ENCODE assay signal across 8 cellular contexts in genomic region chr1:183470961-183471747, GRCh38. TPM values are rescaled to one million over a fixed set of nuclear protein-coding genes. Genes with fewer than 3 reads are reported as not detected.
DNase-seq lines count a peak whose midpoint lies in the region; ATAC-seq and TF ChIP-seq lines count a peak whose summit lies in the region.

No MANE protein-coding gene starts in this region.

- H3K9me3 ChIP-seq in neural cell (ENCODE audit: low read length) (no peaks in the 10 kb centered on the region), stomach (no peaks in the 10 kb centered on the region)

- intact Hi-C loops in stomach (cut with DNase I; ENCODE audit: low total_unique reads) = loop anchor here (10.0 kb wide), 2 partner anchors 54 to 164 kb away; partner anchors contain the start of gene ARPC5

- H3K4me3 ChIP-seq in KMS-11 (IDR thresholded peaks at IDR 0.05; ENCODE audit: insufficient read depth, low read depth, low read length) = peak overlapping the region; percentile 83
- peak overlapping the region; percentile 91 for H3K4me3 ChIP-seq in neural cell (ENCODE audit: low read length)
- peak overlapping the region; percentile 87 to 97 (median 94) for H3K4me3 ChIP-seq in stomach

- TF ChIP-seq CTCF in KMS-11 (conservative IDR thresholded peaks at IDR 0.05; ENCODE audit: low read depth, low read length) = 0 out of 2 replicates have a peak, but pooled peaks have one; percentile 28
- TF ChIP-seq CTCF in neural cell (IDR thresholded peaks at IDR 0.05; ENCODE audit: poor library complexity, severe bottlenecking) = peak; percentile 46
- peak in 1 of 7 experiments; percentile 20 for TF ChIP-seq CTCF in stomach (IDR thresholded peaks at IDR 0.05)

- H3K27me3 ChIP-seq in KMS-11 (ENCODE audit: insufficient read depth, low read depth) (no peaks in the 10 kb centered on the region), neural cell (ENCODE audit: insufficient read depth, low read depth, low read length) (no peaks in the 10 kb centered on the region), stomach (no peaks in the 10 kb centered on the region)

- no peaks in the 10 kb centered on the region for H3F3A ChIP-seq in neural cell (ENCODE audit: insufficient read depth, low read length, poor library complexity, severe bottlenecking)

- ATAC-seq in GM21717 (IDR thresholded peaks at IDR 0.05; ENCODE audit: unreplicated experiment) = peak; percentile 35

- WGBS in stomach, 5 donors = 0 to 1% (median 1%) methylated on average over 30 to 47 of the region's 47 CpGs

- peaks cover 9% of the 10 kb centered on the region; the same call in 1 of the 2 replicates for H4K20me1 ChIP-seq in KMS-11 (ENCODE audit: insufficient read depth)
- no peaks in the 10 kb centered on the region for H4K20me1 ChIP-seq in neural cell (ENCODE audit: insufficient read depth)

- peak; percentile 15 for TF ChIP-seq RAD21 in neural cell (conservative IDR thresholded peaks at IDR 0.05)

- peak; percentile 93 for DNase-seq in DMS53 (lab: John Stamatoyannopoulos, UW)
- DNase-seq in RPMI7951 (ENCODE audit: low read depth) = peak; percentile 81
- DNase-seq in activated T-helper 9 cell treated with anti-CD3 and anti-CD28 coated beads, Interleukin-2, amount 50 U/mL, for 16 hours (ENCODE audit: low read depth) = peak; percentile 65
- peak; percentile 78 for DNase-seq in fibroblast of the conjunctiva (ENCODE audit: low read depth)
- peak; percentile 71 for DNase-seq in stomach

- H3K36me3 ChIP-seq in KMS-11 (ENCODE audit: insufficient read depth) = no peaks in the 10 kb centered on the region
- no peaks in the 10 kb centered on the region for H3K36me3 ChIP-seq in neural cell (ENCODE audit: insufficient read depth, low read length)
- H3K36me3 ChIP-seq in stomach = no peaks in the 10 kb centered on the region

- H3K9ac ChIP-seq in KMS-11 (peak overlapping the region; percentile 92), neural cell (ENCODE audit: low read length) (peak overlapping the region; percentile 94)

- TF ChIP-seq POLR2A in stomach (IDR thresholded peaks at IDR 0.05) = no peak

- H2AFZ ChIP-seq in KMS-11 (ENCODE audit: low read depth) (peak overlapping the region; percentile 75), neural cell (ENCODE audit: low read depth, low read length) (peak overlapping the region; percentile 92)

- no peaks in the 10 kb centered on the region for H3K9me2 ChIP-seq in neural cell (ENCODE audit: insufficient read depth, low read length)

- H3K27ac ChIP-seq in KMS-11 = peak overlapping the region; percentile 97
- H3K27ac ChIP-seq in neural cell (ENCODE audit: low read length) = peak overlapping the region; percentile 98
- peak overlapping the region; percentile 93 to 96 (median 95) for H3K27ac ChIP-seq in stomach

- H3K79me2 ChIP-seq in KMS-11 (ENCODE audit: insufficient read depth, low read depth) (peaks cover 38% of the 10 kb centered on the region), neural cell (replicated peaks; ENCODE audit: insufficient read depth, low read length) (peaks cover 29% of the 10 kb centered on the region)

- peak; percentile 12 for TF ChIP-seq EP300 in neural cell (conservative IDR thresholded peaks at IDR 0.05; ENCODE audit: poor library complexity, severe bottlenecking)
- no peak for TF ChIP-seq EP300 in stomach (IDR thresholded peaks at IDR 0.05)

- H3K4me1 ChIP-seq in KMS-11 (ENCODE audit: low read depth, poor library complexity, severe bottlenecking) (peaks cover 39% of the 10 kb centered on the region), stomach (peaks cover 20 to 41% (median 31%) of the 10 kb centered on the region in 4 donors)

- H3K4me2 ChIP-seq in KMS-11 (peak overlapping the region; percentile 93), neural cell (ENCODE audit: low read length) (peak overlapping the region; percentile 96)

TF ChIP-seq in neural cell, 6 proteins besides CTCF, POLR2A, EP300 and RAD21:
- TF ChIP-seq EZH2 (IDR thresholded peaks at IDR 0.05; ENCODE audit: borderline replicate concordance, insufficient read depth, low read length, poor library complexity, severe bottlenecking) = no peak
- peak; percentile 87 for TF ChIP-seq MXI1 (conservative IDR thresholded peaks at IDR 0.05; ENCODE audit: poor library complexity, severe bottlenecking)
- TF ChIP-seq TAF1 (IDR thresholded peaks at IDR 0.05; ENCODE audit: low read depth) = no peak
- TF ChIP-seq POLR2AphosphoS5 (IDR thresholded peaks at IDR 0.05) = peak; percentile 63
- TF ChIP-seq SMC3 (conservative IDR thresholded peaks at IDR 0.05; ENCODE audit: poor library complexity) = peak; percentile 43
- TF ChIP-seq, protein P1, sequence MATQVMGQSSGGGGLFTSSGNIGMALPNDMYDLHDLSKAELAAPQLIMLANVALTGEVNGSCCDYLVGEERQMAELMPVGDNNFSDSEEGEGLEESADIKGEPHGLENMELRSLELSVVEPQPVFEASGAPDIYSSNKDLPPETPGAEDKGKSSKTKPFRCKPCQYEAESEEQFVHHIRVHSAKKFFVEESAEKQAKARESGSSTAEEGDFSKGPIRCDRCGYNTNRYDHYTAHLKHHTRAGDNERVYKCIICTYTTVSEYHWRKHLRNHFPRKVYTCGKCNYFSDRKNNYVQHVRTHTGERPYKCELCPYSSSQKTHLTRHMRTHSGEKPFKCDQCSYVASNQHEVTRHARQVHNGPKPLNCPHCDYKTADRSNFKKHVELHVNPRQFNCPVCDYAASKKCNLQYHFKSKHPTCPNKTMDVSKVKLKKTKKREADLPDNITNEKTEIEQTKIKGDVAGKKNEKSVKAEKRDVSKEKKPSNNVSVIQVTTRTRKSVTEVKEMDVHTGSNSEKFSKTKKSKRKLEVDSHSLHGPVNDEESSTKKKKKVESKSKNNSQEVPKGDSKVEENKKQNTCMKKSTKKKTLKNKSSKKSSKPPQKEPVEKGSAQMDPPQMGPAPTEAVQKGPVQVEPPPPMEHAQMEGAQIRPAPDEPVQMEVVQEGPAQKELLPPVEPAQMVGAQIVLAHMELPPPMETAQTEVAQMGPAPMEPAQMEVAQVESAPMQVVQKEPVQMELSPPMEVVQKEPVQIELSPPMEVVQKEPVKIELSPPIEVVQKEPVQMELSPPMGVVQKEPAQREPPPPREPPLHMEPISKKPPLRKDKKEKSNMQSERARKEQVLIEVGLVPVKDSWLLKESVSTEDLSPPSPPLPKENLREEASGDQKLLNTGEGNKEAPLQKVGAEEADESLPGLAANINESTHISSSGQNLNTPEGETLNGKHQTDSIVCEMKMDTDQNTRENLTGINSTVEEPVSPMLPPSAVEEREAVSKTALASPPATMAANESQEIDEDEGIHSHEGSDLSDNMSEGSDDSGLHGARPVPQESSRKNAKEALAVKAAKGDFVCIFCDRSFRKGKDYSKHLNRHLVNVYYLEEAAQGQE (IDR thresholded peaks at IDR 0.05; ENCODE audit: borderline replicate concordance) = peak; percentile 15

RNA-seq across cellular contexts. Expression of gene SMG7, which starts 1.1 kb away (rescaled TPM):
- 8.6 and 10.5 TPM in 2 replicates for total RNA-seq in RPMI7951 (2014; rRNA removed; shearing (Covaris generic))
- polyA plus RNA-seq in neural cell (17.1 and 19.1 TPM in 2 replicates), stomach (10 to 100 TPM; 13.4 to 17.4 (median 13.6) TPM)
- polyA minus RNA-seq in neural cell = 75.0 and 111 TPM in 2 replicates
- total RNA-seq in stomach = 10 to 100 TPM; 27.0 to 44.9 (median 33.5) TPM

RNA-seq across cellular contexts. Expression of gene NMNAT2, which starts 53.0 kb away (rescaled TPM):
- total RNA-seq in RPMI7951 (2014; rRNA removed; shearing (Covaris generic)) = 4.3 and 4.4 TPM in 2 replicates
- polyA plus RNA-seq in neural cell (43.8 and 50.2 TPM in 2 replicates), stomach (under 1 TPM in 2 of 3 donors, not detected in 1; 0.06 to 0.13 TPM)
- 90.3 and 99.2 TPM in 2 replicates for polyA minus RNA-seq in neural cell
- 1 to 10 TPM in 2 of 5 donors, under 1 TPM in 2, not detected in 1; 0.45 to 1.3 (median 0.87) TPM for total RNA-seq in stomach

Comparison
In these comparisons a context has a peak if more than half of its experiments do, and no peak if none do; other contexts are left out.
1. Peak in every context shown above with its lines: DNase-seq, ATAC-seq, H3K4me3 ChIP-seq and H3K27ac ChIP-seq.